ENCODE assay signal across 17 cellular contexts in the genomic region with DNA sequence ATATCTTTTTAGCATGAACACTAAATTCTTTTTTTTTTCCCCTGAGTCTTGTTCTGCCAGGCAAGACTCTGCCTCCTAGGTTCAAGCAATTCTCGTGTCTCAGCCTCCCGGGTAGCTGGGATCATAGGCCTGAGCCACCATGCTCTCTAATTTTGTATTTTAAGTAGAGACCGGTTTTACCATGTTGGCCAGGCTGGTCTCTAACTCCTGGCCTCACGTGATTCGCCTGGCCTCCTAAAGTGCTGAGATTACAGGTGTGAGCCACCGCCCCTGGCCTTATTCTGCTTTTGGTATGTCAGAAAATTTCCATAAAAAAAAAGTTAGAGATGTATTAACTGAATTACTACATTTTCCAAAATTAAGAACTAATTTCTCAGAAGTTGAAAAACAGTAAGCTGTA. TPM values are rescaled to one million over a fixed set of nuclear protein-coding genes. Genes with fewer than 3 reads are reported as not detected.
DNase-seq lines count a peak whose midpoint lies in the region; ATAC-seq and TF ChIP-seq lines count a peak whose summit lies in the region.
"Had no signal": no experiment of that assay in that cellular context is flagged by ENCODE, and none has a peak within 500 bp of the region (broad histone marks: within the 10 kb centered on the region; RNA-seq: fewer than 3 reads in every experiment).

No MANE protein-coding gene starts in this region.

- no peaks in the 10 kb centered on the region for H3K27me3 ChIP-seq in CD4-positive, alpha-beta T cell (ENCODE audit: control insufficient read depth, insufficient read depth, low read length)
- H3K27me3 ChIP-seq in Caco-2 (replicated peaks; ENCODE audit: control insufficient read depth, insufficient read depth, low read length): no peaks in the 10 kb centered on the region
- H3K27me3 ChIP-seq: BLaER1 had no signal

- no peak overlapping the region for H3K27ac ChIP-seq in CD4-positive, alpha-beta T cell (ENCODE audit: low read depth, low read length)
- H3K27ac ChIP-seq: BLaER1 had no signal

- ATAC-seq in CD4-positive, alpha-beta T cell (ENCODE audit: poor library complexity): no peak
- ATAC-seq in activated T-helper 17 cell treated with anti-CD3 and anti-CD28 coated beads, Interleukin-2, amount 50 U/mL, for 72 hours (replicated peaks): no peak
- ATAC-seq in naive thymus-derived CD8-positive, alpha-beta T cell: no peak
- ATAC-seq: Right ventricle myocardium inferior had no signal

- CTCF ChIA-PET in CD4-positive, alpha-beta T cell (lab: Charles Lee): no interaction called here
- CTCF ChIA-PET in Caco-2 (lab: Charles Lee): no interaction called here

- intact Hi-C loops in CD4-positive, alpha-beta T cell (cut with DNase I, micrococcal nuclease): loop anchor here (10.0 kb wide), 1 partner anchor 411 kb away; a partner anchor contains a TSS
- intact Hi-C loops in Caco-2 (cut with micrococcal nuclease; ENCODE audit: unreplicated experiment): no loop called here

- peaks cover 8% of the 10 kb centered on the region; the same call in 1 of the 2 replicates for H3K4me1 ChIP-seq in Caco-2

- DNase-seq in CD4-positive, alpha-beta T cell: no peak
- DNase-seq in Caco-2: no peak
- DNase-seq in naive thymus-derived CD8-positive, alpha-beta T cell: no peak
- DNase-seq in superior temporal gyrus (ENCODE audit: extremely low spot score): no peak
- no peak for DNase-seq in NCI-H1417 treated with DMSO at 0.1 percent for 48 hours (lab: John Stamatoyannopoulos, UW)
- no peak for DNase-seq in HFFc6
- DNase-seq: DND-41; GDM1; KBM-7; NCI-H1048; NCI-H1694; NCI-H69; NK-92 treated with Interleukin-12 subunit alpha and Interleukin-12 subunit beta, amount 100 ng/mL, for 24 hours; SK-N-SH had no signal

- H3K4me3 Mint-ChIP-seq in CD4-positive, alpha-beta T cell: no peak overlapping the region
- H3K4me3 Mint-ChIP-seq in Caco-2 (ENCODE audit: unreplicated experiment) (no peak overlapping the region), HFFc6 (no peak overlapping the region)
- no peak overlapping the region for H3K4me3 Mint-ChIP-seq in activated T-helper 17 cell treated with anti-CD3 and anti-CD28 coated beads, Interleukin-2, amount 50 U/mL, for 72 hours
- H3K4me3 Mint-ChIP-seq in naive thymus-derived CD8-positive, alpha-beta T cell: peak overlapping the region in 1 of 10 donors; percentile 15

- H3K36me3 Mint-ChIP-seq in CD4-positive, alpha-beta T cell (ENCODE audit: low read depth): peaks cover 88% of the 10 kb centered on the region
- H3K36me3 Mint-ChIP-seq in Caco-2 (ENCODE audit: insufficient read depth, unreplicated experiment) (peaks cover 70% of the 10 kb centered on the region), HFFc6 (ENCODE audit: low read depth) (peaks cover 39% of the 10 kb centered on the region)
- peaks cover 93% of the 10 kb centered on the region for H3K36me3 Mint-ChIP-seq in activated T-helper 17 cell treated with anti-CD3 and anti-CD28 coated beads, Interleukin-2, amount 50 U/mL, for 72 hours (ENCODE audit: low read depth)
- peaks cover 0 to 49% (median 17%) of the 10 kb centered on the region in 3 donors for H3K36me3 Mint-ChIP-seq in naive thymus-derived CD8-positive, alpha-beta T cell

- no peaks in the 10 kb centered on the region for H3K27me3 Mint-ChIP-seq in CD4-positive, alpha-beta T cell
- no peaks in the 10 kb centered on the region for H3K27me3 Mint-ChIP-seq in Caco-2 (ENCODE audit: insufficient read depth, unreplicated experiment)
- H3K27me3 Mint-ChIP-seq in activated T-helper 17 cell treated with anti-CD3 and anti-CD28 coated beads, Interleukin-2, amount 50 U/mL, for 72 hours: no peaks in the 10 kb centered on the region
- no peaks in the 10 kb centered on the region for H3K27me3 Mint-ChIP-seq in naive thymus-derived CD8-positive, alpha-beta T cell
- H3K27me3 Mint-ChIP-seq in HFFc6 (ENCODE audit: insufficient read depth): no peaks in the 10 kb centered on the region

- no peak overlapping the region for H3K4me3 ChIP-seq in Caco-2 (ENCODE audit: low read depth, low read length)
- H3K4me3 ChIP-seq: BLaER1 had no signal

- BruUV-seq in Caco-2 (replicated peaks; lab: Mats Ljungman, UMichigan): no TSS peak

- no peak for TF ChIP-seq CTCF in CD4-positive, alpha-beta T cell (IDR thresholded peaks at IDR 0.05)
- no peak for TF ChIP-seq CTCF in Caco-2 (IDR thresholded peaks at IDR 0.05; ENCODE audit: insufficient read depth in 1 of 2, low read depth in 1 of 2, low read length in 1 of 2, severe bottlenecking in 1 of 2, unreplicated experiment in 1 of 2)
- no peak for TF ChIP-seq CTCF in HFFc6 (IDR thresholded peaks at IDR 0.05)

- H3K36me3 ChIP-seq in Caco-2 (ENCODE audit: control insufficient read depth, insufficient read depth, low read length): no peaks in the 10 kb centered on the region

- no peaks in the 10 kb centered on the region for H3K9me3 Mint-ChIP-seq in CD4-positive, alpha-beta T cell
- no peaks in the 10 kb centered on the region for H3K9me3 Mint-ChIP-seq in Caco-2 (ENCODE audit: unreplicated experiment)
- H3K9me3 Mint-ChIP-seq in activated T-helper 17 cell treated with anti-CD3 and anti-CD28 coated beads, Interleukin-2, amount 50 U/mL, for 72 hours: no peaks in the 10 kb centered on the region
- H3K9me3 Mint-ChIP-seq in naive thymus-derived CD8-positive, alpha-beta T cell: no peaks in the 10 kb centered on the region
- no peaks in the 10 kb centered on the region for H3K9me3 Mint-ChIP-seq in HFFc6

- no peaks in the 10 kb centered on the region for H3K9me3 ChIP-seq in CD4-positive, alpha-beta T cell (ENCODE audit: control insufficient read depth, low read length)
- no peaks in the 10 kb centered on the region for H3K9me3 ChIP-seq in Caco-2
- H3K9me3 ChIP-seq: BLaER1, SK-N-SH had no signal

- H3K4me1 Mint-ChIP-seq in CD4-positive, alpha-beta T cell (ENCODE audit: low read depth): peaks cover 76% of the 10 kb centered on the region
- H3K4me1 Mint-ChIP-seq in Caco-2 (ENCODE audit: low read depth, unreplicated experiment) (peaks cover 20% of the 10 kb centered on the region), HFFc6 (ENCODE audit: low read depth) (no peaks in the 10 kb centered on the region)
- H3K4me1 Mint-ChIP-seq in activated T-helper 17 cell treated with anti-CD3 and anti-CD28 coated beads, Interleukin-2, amount 50 U/mL, for 72 hours: peaks cover 34% of the 10 kb centered on the region
- peaks cover 17 to 71% (median 67%) of the 10 kb centered on the region in 4 donors for H3K4me1 Mint-ChIP-seq in naive thymus-derived CD8-positive, alpha-beta T cell

- peak overlapping the region; percentile 89 for H3K27ac Mint-ChIP-seq in CD4-positive, alpha-beta T cell
- H3K27ac Mint-ChIP-seq in Caco-2 (ENCODE audit: unreplicated experiment) (peak overlapping the region; percentile 26), HFFc6 (no peak overlapping the region)
- H3K27ac Mint-ChIP-seq in activated T-helper 17 cell treated with anti-CD3 and anti-CD28 coated beads, Interleukin-2, amount 50 U/mL, for 72 hours: peak overlapping the region; percentile 32
- peak overlapping the region; percentile 42 to 91 (median 80) for H3K27ac Mint-ChIP-seq in naive thymus-derived CD8-positive, alpha-beta T cell

- POLR2A ChIA-PET in CD4-positive, alpha-beta T cell (lab: Charles Lee): interaction anchor here (0.7 to 1.8 kb wide), 3 partner anchors 15 to 354 kb away, joined by 3 to 7 read pairs (median 4); a partner anchor contains a TSS
- POLR2A ChIA-PET in Caco-2 (lab: Charles Lee): no interaction called here
- POLR2A ChIA-PET in naive thymus-derived CD8-positive, alpha-beta T cell (lab: Charles Lee): interaction anchor here (3.1 kb wide), 1 partner anchor 14 kb away, joined by 20 read pairs; a partner anchor contains a TSS

RNA-seq across cellular contexts. Expression of a gene that starts 14.3 kb away (rescaled TPM):
- total RNA-seq in CD4-positive, alpha-beta T cell: 100 to 1,000 TPM in 1 of 2 experiments, 10 to 100 TPM in 1; 98.5 to 102 TPM
- 208 and 232 TPM in 2 replicates for total RNA-seq in Caco-2 (2022)
- total RNA-seq in activated T-helper 17 cell treated with anti-CD3 and anti-CD28 coated beads, Interleukin-2, amount 50 U/mL, for 72 hours: 100 to 1,000 TPM; 108 to 143 TPM
- total RNA-seq in naive thymus-derived CD8-positive, alpha-beta T cell: 10 to 100 TPM; 75.9 to 76.9 TPM
- 100 to 1,000 TPM; 186 to 204 (median 186) TPM for polyA plus RNA-seq in naive thymus-derived CD8-positive, alpha-beta T cell
- 100 to 1,000 TPM; 193 to 236 (median 223) TPM for total RNA-seq in HFFc6 (2021; fragmentation: NEBNext Ultra II Directional; extraction: Animal tissue kit (Norgen Biotek cat#: 25700))
